1 cellular context compared by ENCODE assay signal in genomic region chr20:10800288-10800687, GRCh38.
TF ChIP-seq lines count a peak whose summit lies in the region.

No MANE protein-coding gene starts in this region.

TF ChIP-seq in A549, 52 proteins besides CTCF, POLR2A, EP300 and RAD21 (continued from another document):
- TF ChIP-seq RNF2 (IDR thresholded peaks at IDR 0.05; ENCODE audit: borderline replicate concordance, low read depth) (no peak), JUNB (IDR thresholded peaks at IDR 0.05) (no peak), SMC3 (IDR thresholded peaks at IDR 0.05) (no peak), GATA3 (IDR thresholded peaks at IDR 0.05; ENCODE audit: borderline replicate concordance) (no peak), PHF8 (IDR thresholded peaks at IDR 0.05; ENCODE audit: borderline replicate concordance, low read depth) (no peak), RARB (CRISPR knock-in tag; IDR thresholded peaks at IDR 0.05) (no peak)
- TF ChIP-seq, protein P1, sequence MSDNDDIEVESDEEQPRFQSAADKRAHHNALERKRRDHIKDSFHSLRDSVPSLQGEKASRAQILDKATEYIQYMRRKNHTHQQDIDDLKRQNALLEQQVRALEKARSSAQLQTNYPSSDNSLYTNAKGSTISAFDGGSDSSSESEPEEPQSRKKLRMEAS (IDR thresholded peaks at IDR 0.05): no peak; the same call in 1 of the 2 replicates
- TF ChIP-seq, protein P2, sequence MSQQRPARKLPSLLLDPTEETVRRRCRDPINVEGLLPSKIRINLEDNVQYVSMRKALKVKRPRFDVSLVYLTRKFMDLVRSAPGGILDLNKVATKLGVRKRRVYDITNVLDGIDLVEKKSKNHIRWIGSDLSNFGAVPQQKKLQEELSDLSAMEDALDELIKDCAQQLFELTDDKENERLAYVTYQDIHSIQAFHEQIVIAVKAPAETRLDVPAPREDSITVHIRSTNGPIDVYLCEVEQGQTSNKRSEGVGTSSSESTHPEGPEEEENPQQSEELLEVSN (IDR thresholded peaks at IDR 0.05; ENCODE audit: borderline replicate concordance, low read depth): no peak
- TF ChIP-seq, protein P3, sequence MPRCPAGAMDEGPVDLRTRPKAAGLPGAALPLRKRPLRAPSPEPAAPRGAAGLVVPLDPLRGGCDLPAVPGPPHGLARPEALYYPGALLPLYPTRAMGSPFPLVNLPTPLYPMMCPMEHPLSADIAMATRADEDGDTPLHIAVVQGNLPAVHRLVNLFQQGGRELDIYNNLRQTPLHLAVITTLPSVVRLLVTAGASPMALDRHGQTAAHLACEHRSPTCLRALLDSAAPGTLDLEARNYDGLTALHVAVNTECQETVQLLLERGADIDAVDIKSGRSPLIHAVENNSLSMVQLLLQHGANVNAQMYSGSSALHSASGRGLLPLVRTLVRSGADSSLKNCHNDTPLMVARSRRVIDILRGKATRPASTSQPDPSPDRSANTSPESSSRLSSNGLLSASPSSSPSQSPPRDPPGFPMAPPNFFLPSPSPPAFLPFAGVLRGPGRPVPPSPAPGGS (IDR thresholded peaks at IDR 0.05): no peak
